8 cellular contexts compared by ENCODE assay signal in the genomic region with DNA sequence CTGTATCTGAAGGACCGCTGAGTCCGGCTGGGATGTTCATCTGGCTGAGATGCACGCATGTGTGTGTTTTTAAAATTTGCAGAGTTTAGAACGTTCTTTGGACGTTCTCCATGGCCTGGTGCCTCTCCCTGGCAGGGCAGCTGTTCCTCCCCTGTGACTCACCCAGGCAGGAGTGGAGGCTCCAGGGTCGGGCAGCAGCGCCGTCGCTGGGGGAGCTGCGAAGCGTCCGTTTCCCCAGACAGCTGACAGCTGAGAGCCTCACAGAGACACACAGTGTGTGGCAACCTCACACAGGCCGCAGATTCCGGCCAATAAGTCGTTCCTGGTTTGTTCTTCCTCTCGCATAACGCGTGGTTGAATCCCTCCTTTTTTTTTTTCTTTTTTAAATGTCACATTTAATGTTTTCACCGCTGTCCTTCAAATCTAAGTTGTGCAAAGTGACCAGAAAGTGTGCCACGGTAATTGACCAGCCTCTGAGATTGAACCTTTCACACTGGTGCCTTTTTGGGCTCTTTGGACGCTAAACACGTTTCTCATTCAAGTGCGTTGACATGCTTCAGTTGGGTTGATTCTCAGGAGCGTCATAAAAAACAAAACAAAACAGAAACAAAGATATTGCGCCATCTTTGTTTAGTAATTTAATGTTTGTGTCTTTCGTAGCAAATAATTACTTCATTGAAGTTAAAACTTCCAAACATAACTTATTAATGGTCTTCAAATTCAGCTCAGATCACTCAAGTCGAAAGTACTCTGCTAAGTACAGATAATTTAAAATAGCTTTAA.
DNase-seq lines count a peak whose midpoint lies in the region; ATAC-seq lines count a peak whose summit lies in the region.

No MANE protein-coding gene starts in this region.

- no peak overlapping the region for H3K4me3 Mint-ChIP-seq in activated CD4-positive, alpha-beta T cell treated with anti-CD3 and anti-CD28 coated beads, Interleukin-2, amount 10 ng/mL, durations not matched to agents 7 days and 5 days

- no peaks in the 10 kb centered on the region for H3K9me3 ChIP-seq in subcutaneous abdominal adipose tissue (ENCODE audit: control insufficient read depth in 5 of 5, low read length in 5 of 5)

- H3K4me1 Mint-ChIP-seq in activated CD4-positive, alpha-beta T cell treated with anti-CD3 and anti-CD28 coated beads, Interleukin-2, amount 10 ng/mL, durations not matched to agents 7 days and 5 days = no peaks in the 10 kb centered on the region

- DNase-seq in HS-5 (ENCODE audit: low read depth) (peak; percentile 41), anterior cingulate cortex (lab: John Stamatoyannopoulos, UW) (peak in 55 of 58 donors; percentile 26 to 93 (median 70)), islet precursor cell (peak; percentile 89), H7 (no peak), NCI-H1105 (lab: John Stamatoyannopoulos, UW) (no peak)
- no peak for DNase-seq in activated CD4-positive, alpha-beta T cell treated with anti-CD3 and anti-CD28 coated beads, Interleukin-2, amount 10 ng/mL, durations not matched to agents 7 days and 5 days

- H3K27ac Mint-ChIP-seq in activated CD4-positive, alpha-beta T cell treated with anti-CD3 and anti-CD28 coated beads, Interleukin-2, amount 10 ng/mL, durations not matched to agents 7 days and 5 days = no peak overlapping the region

- no peak overlapping the region for H3K9ac ChIP-seq in subcutaneous abdominal adipose tissue (ENCODE audit: low read length in 5 of 5)

- CTCF ChIA-PET in activated CD4-positive, alpha-beta T cell treated with anti-CD3 and anti-CD28 coated beads, Interleukin-2, amount 10 ng/mL, durations not matched to agents 7 days and 5 days (lab: Charles Lee) = interaction anchor here (1.2 kb wide), 1 partner anchor 11 kb away, joined by 3 read pairs; no protein-coding TSS in a partner anchor

- no peaks in the 10 kb centered on the region for H3K36me3 Mint-ChIP-seq in activated CD4-positive, alpha-beta T cell treated with anti-CD3 and anti-CD28 coated beads, Interleukin-2, amount 10 ng/mL, durations not matched to agents 7 days and 5 days (ENCODE audit: low read depth)

- peak overlapping the region in 2 of 5 donors; percentile 25 to 50 for H3K4me3 ChIP-seq in subcutaneous abdominal adipose tissue (ENCODE audit: low read depth in 1 of 5, low read length in 5 of 5)
- H3K4me3 ChIP-seq in H7 (ENCODE audit: insufficient read depth, low read depth, low read length) = no peak overlapping the region

- POLR2A ChIA-PET in activated CD4-positive, alpha-beta T cell treated with anti-CD3 and anti-CD28 coated beads, Interleukin-2, amount 10 ng/mL, durations not matched to agents 7 days and 5 days (lab: Charles Lee) = no interaction called here

- H3K9me3 Mint-ChIP-seq in activated CD4-positive, alpha-beta T cell treated with anti-CD3 and anti-CD28 coated beads, Interleukin-2, amount 10 ng/mL, durations not matched to agents 7 days and 5 days = no peaks in the 10 kb centered on the region

- H3K27me3 Mint-ChIP-seq in activated CD4-positive, alpha-beta T cell treated with anti-CD3 and anti-CD28 coated beads, Interleukin-2, amount 10 ng/mL, durations not matched to agents 7 days and 5 days = no peaks in the 10 kb centered on the region

- H3K4me1 ChIP-seq in subcutaneous abdominal adipose tissue (ENCODE audit: control insufficient read depth in 5 of 5, insufficient read depth in 5 of 5, low read length in 5 of 5) = peaks cover 0 to 13% (median 4%) of the 10 kb centered on the region in 5 donors

- no peak for ATAC-seq in HG03039 (IDR thresholded peaks at IDR 0.05; ENCODE audit: unreplicated experiment)

- H3K27ac ChIP-seq in subcutaneous abdominal adipose tissue (ENCODE audit: low read depth, low read length) = peak overlapping the region; percentile 81

- H3K36me3 ChIP-seq in subcutaneous abdominal adipose tissue (ENCODE audit: control insufficient read depth in 5 of 5, insufficient read depth in 5 of 5, low read length in 5 of 5) = peaks cover 0 to 22% (median 5%) of the 10 kb centered on the region in 5 donors
- peaks cover 29% of the 10 kb centered on the region for H3K36me3 ChIP-seq in H7 (replicated peaks; ENCODE audit: control insufficient read depth, insufficient read depth, low read length)

- H3K27me3 ChIP-seq in subcutaneous abdominal adipose tissue (ENCODE audit: control insufficient read depth in 5 of 5, insufficient read depth in 4 of 5, low read length in 5 of 5) = no peaks in the 10 kb centered on the region
- H3K27me3 ChIP-seq in H7 (ENCODE audit: control insufficient read depth, insufficient read depth, low read length) = no peaks in the 10 kb centered on the region

Comparison
In these comparisons a context has a peak if more than half of its experiments do, and no peak if none do; other contexts are left out.
1. DNase-seq: peak in HS-5 (single experiment), anterior cingulate cortex (55 of 58) and islet precursor cell (single experiment); none in H7 (single experiment), activated CD4-positive, alpha-beta T cell treated with anti-CD3 and anti-CD28 coated beads, Interleukin-2, amount 10 ng/mL, durations not matched to agents 7 days and 5 days (single experiment) and NCI-H1105 (single experiment).